9 cellular contexts compared by ENCODE assay signal in the genomic region with DNA sequence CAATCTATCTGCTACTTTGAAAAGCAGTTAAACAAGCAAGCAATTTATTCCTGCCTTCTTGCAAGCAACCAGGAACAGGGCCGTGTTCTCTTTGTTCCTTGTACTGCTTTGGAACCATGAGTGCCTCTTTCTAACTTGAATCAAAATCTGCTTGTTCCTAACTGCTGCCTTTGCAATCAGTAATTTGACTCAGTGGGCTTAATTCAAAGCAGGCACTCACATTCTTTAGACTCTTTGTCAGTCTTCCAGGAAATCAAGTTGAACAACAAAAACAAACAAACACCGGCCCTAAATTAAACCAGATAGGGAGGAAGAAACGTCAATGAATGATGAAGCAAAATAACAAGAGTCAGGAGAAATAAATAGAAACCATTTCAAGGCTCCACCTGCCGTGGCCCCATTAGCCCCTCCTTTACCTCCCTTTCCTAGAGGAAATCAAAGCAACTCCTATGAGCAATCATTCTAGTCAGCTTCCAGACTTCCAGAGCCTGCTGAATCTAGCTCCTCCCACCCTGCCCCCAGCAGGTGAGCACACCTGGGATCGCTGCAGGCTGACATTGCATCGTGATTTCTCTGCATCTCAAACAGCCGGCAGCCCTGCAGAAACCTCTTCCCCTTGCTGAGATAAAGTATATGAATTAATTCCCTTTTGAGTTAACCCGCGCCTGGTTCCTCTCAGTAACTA.
DNase-seq lines count a peak whose midpoint lies in the region; ATAC-seq and TF ChIP-seq lines count a peak whose summit lies in the region.
"Had no signal": no experiment of that assay in that cellular context is flagged by ENCODE, and none has a peak within 500 bp of the region (broad histone marks: within the 10 kb centered on the region; RNA-seq: fewer than 3 reads in every experiment).

No MANE protein-coding gene starts in this region.

- H3K4me1 ChIP-seq in body of pancreas (peaks cover 10% of the 10 kb centered on the region), upper lobe of left lung (peaks cover 0 to 9% (median 4%) of the 10 kb centered on the region in 4 donors)

- H3K27me3 ChIP-seq in body of pancreas (no peaks in the 10 kb centered on the region), upper lobe of left lung (no peaks in the 10 kb centered on the region)

- TF ChIP-seq CTCF in body of pancreas (IDR thresholded peaks at IDR 0.05) (peak in 3 of 7 experiments; percentile 5 to 12 (median 9)), upper lobe of left lung (IDR thresholded peaks at IDR 0.05) (no peak)

- H3K4me3 ChIP-seq in body of pancreas (no peak overlapping the region), upper lobe of left lung (peak overlapping the region in 1 of 4 donors; percentile 11)

- no peak for TF ChIP-seq POLR2A in body of pancreas (IDR thresholded peaks at IDR 0.05)
- TF ChIP-seq POLR2A in upper lobe of left lung (IDR thresholded peaks at IDR 0.05): no peak

- H3K9me3 ChIP-seq in body of pancreas (no peaks in the 10 kb centered on the region), upper lobe of left lung (no peaks in the 10 kb centered on the region)

- no peaks in the 10 kb centered on the region for H3K36me3 ChIP-seq in body of pancreas (replicated peaks in 1 of 2; ENCODE audit: insufficient read depth in 1 of 2, low read depth in 2 of 2)
- H3K36me3 ChIP-seq in upper lobe of left lung: no peaks in the 10 kb centered on the region

- TF ChIP-seq EP300 in upper lobe of left lung (IDR thresholded peaks at IDR 0.05): no peak

- intact Hi-C loops in body of pancreas (cut with DNase I): no loop called here

- peak; percentile 88 for ATAC-seq in body of pancreas
- peak; percentile 42 to 74 for ATAC-seq in upper lobe of left lung (ENCODE audit: low FRiP score in 2 of 2)
- ATAC-seq in GM19397 (IDR thresholded peaks at IDR 0.05; ENCODE audit: unreplicated experiment): no peak
- ATAC-seq in GM21381 (IDR thresholded peaks at IDR 0.05; ENCODE audit: unreplicated experiment): no peak

- DNase-seq in NCI-H2029 (lab: John Stamatoyannopoulos, UW) (peak; percentile 39), body of pancreas (peak; percentile 38 to 66 (median 57)), kidney tubule cell (ENCODE audit: low spot score) (peak; percentile 67), upper lobe of left lung (peak in 1 of 2 donors; percentile 65), MV-4-11 (lab: John Stamatoyannopoulos, UW) (no peak), T-helper 1 cell (no peak)
- DNase-seq: activated CD4-positive, alpha-beta T cell treated with anti-CD3 and anti-CD28 coated beads, Interleukin-2, amount 50 U/mL, for 1 hour had no signal

- H3K27ac ChIP-seq in body of pancreas (peak overlapping the region in 2 of 4 donors; percentile 10 to 28), upper lobe of left lung (peak overlapping the region in 3 of 4 donors; percentile 2 to 39 (median 21))

- WGBS in body of pancreas, 2 donors: 14 to 16% methylated on average over 9 of the region's 9 CpGs
- 18 to 20% methylated on average over 9 of the region's 9 CpGs for WGBS in upper lobe of left lung, 2 donors

Comparison
In these comparisons a context has a peak if more than half of its experiments do, and no peak if none do; other contexts are left out.
1. DNase-seq: peak in NCI-H2029 (single experiment), body of pancreas (4 of 4) and kidney tubule cell (single experiment); none in MV-4-11 (single experiment) and T-helper 1 cell (0 of 5).
2. ATAC-seq: peak in body of pancreas (single experiment) and upper lobe of left lung (2 of 2); none in GM19397 (single experiment) and GM21381 (single experiment).